19 cellular contexts compared by ENCODE assay signal in genomic region chr19:10428996-10429381, GRCh38. TPM values are rescaled to one million over a fixed set of nuclear protein-coding genes. Genes with fewer than 3 reads are reported as not detected.
DNase-seq lines count a peak whose midpoint lies in the region; ATAC-seq and TF ChIP-seq lines count a peak whose summit lies in the region.
"Had no signal": no experiment of that assay in that cellular context is flagged by ENCODE, and none has a peak within 500 bp of the region (broad histone marks: within the 10 kb centered on the region; RNA-seq: fewer than 3 reads in every experiment).

No MANE protein-coding gene starts in this region.

- no peak for DNase-seq in activated CD4-positive, alpha-beta memory T cell treated with anti-CD3 and anti-CD28 coated beads, Interleukin-2, amount 10 ng/mL, durations not matched to agents 7 days and 5 days
- DNase-seq in activated CD4-positive, alpha-beta memory T cell treated with anti-CD3 and anti-CD28 coated beads for 36 hours: no peak
- DNase-seq in HFFc6 (no peak), SIG-M5 (lab: John Stamatoyannopoulos, UW) (no peak), germinal center (ENCODE audit: low spot score) (no peak)
- no peak for DNase-seq in activated naive CD8-positive, alpha-beta T cell treated with anti-CD3 and anti-CD28 coated beads, Interleukin-2, amount 50 U/mL, for 24 hours
- no peak for DNase-seq in stimulated activated effector memory CD8-positive, alpha-beta T cell treated with anti-CD3 and anti-CD28 coated beads, Interleukin-12 subunit alpha, Interleukin-12 subunit beta, amount 100 ng/mL, for 72 hours (ENCODE audit: low spot score in 2 of 2)
- DNase-seq: C1 segment of cervical spinal cord; DMS 273 treated with DMSO at 0.1 percent for 48 hours; H9; IMR-90; kidney glomerular epithelial cell; mammary epithelial cell; NK-92 treated with Interleukin-12 subunit alpha and Interleukin-12 subunit beta, amount 100 ng/mL, for 24 hours; retina; spleen; stimulated activated CD4-positive, alpha-beta T cell treated with anti-CD3 and anti-CD28 coated beads, Interleukin-4, amount 100 ng/mL, for 24 hours; upper lobe of right lung had no signal

- H3K4me3 Mint-ChIP-seq in activated CD4-positive, alpha-beta memory T cell treated with anti-CD3 and anti-CD28 coated beads, Interleukin-2, amount 10 ng/mL, durations not matched to agents 7 days and 5 days: peak overlapping the region; percentile 1
- no peak overlapping the region for H3K4me3 Mint-ChIP-seq in activated CD4-positive, alpha-beta memory T cell treated with anti-CD3 and anti-CD28 coated beads for 36 hours
- H3K4me3 Mint-ChIP-seq in HFFc6: no peak overlapping the region
- H3K4me3 Mint-ChIP-seq in activated naive CD8-positive, alpha-beta T cell treated with anti-CD3 and anti-CD28 coated beads, Interleukin-2, amount 50 U/mL, for 24 hours: no peak overlapping the region
- H3K4me3 Mint-ChIP-seq in stimulated activated effector memory CD8-positive, alpha-beta T cell treated with anti-CD3 and anti-CD28 coated beads, Interleukin-12 subunit alpha, Interleukin-12 subunit beta, amount 100 ng/mL, for 72 hours: peak overlapping the region; percentile 81

- ATAC-seq in activated naive CD8-positive, alpha-beta T cell treated with anti-CD3 and anti-CD28 coated beads, Interleukin-2, amount 50 U/mL, for 24 hours: no peak
- no peak for ATAC-seq in stimulated activated effector memory CD8-positive, alpha-beta T cell treated with anti-CD3 and anti-CD28 coated beads, Interleukin-12 subunit alpha, Interleukin-12 subunit beta, amount 100 ng/mL, for 72 hours
- ATAC-seq in HG02571 (IDR thresholded peaks at IDR 0.05; ENCODE audit: unreplicated experiment): no peak
- ATAC-seq: upper lobe of right lung had no signal

- TF ChIP-seq CTCF in HFFc6 (IDR thresholded peaks at IDR 0.05): no peak

- CTCF ChIA-PET in activated CD4-positive, alpha-beta memory T cell treated with anti-CD3 and anti-CD28 coated beads, Interleukin-2, amount 10 ng/mL, durations not matched to agents 7 days and 5 days (lab: Charles Lee): interaction anchor here (0.9 to 22.3 kb wide), 3 partner anchors 20 to 49 kb away, joined by 3 to 707 read pairs (median 9); partner anchors contain the start of gene CDC37
- CTCF ChIA-PET in activated CD4-positive, alpha-beta memory T cell treated with anti-CD3 and anti-CD28 coated beads for 36 hours (lab: Charles Lee): interaction anchor here (0.6 to 27.2 kb wide), 5 partner anchors 20 to 137 kb away, joined by 3 to 836 read pairs (median 5); partner anchors contain the start of gene CDC37

- H3K36me3 Mint-ChIP-seq in activated CD4-positive, alpha-beta memory T cell treated with anti-CD3 and anti-CD28 coated beads, Interleukin-2, amount 10 ng/mL, durations not matched to agents 7 days and 5 days (ENCODE audit: low read depth): peaks cover 45% of the 10 kb centered on the region
- peaks cover 3% of the 10 kb centered on the region for H3K36me3 Mint-ChIP-seq in activated CD4-positive, alpha-beta memory T cell treated with anti-CD3 and anti-CD28 coated beads for 36 hours
- no peaks in the 10 kb centered on the region for H3K36me3 Mint-ChIP-seq in HFFc6 (ENCODE audit: low read depth)
- peaks cover 4% of the 10 kb centered on the region for H3K36me3 Mint-ChIP-seq in activated naive CD8-positive, alpha-beta T cell treated with anti-CD3 and anti-CD28 coated beads, Interleukin-2, amount 50 U/mL, for 24 hours (ENCODE audit: low read depth)
- peaks cover 57% of the 10 kb centered on the region for H3K36me3 Mint-ChIP-seq in stimulated activated effector memory CD8-positive, alpha-beta T cell treated with anti-CD3 and anti-CD28 coated beads, Interleukin-12 subunit alpha, Interleukin-12 subunit beta, amount 100 ng/mL, for 72 hours

- intact Hi-C loops in activated CD4-positive, alpha-beta memory T cell treated with anti-CD3 and anti-CD28 coated beads for 36 hours (cut with micrococcal nuclease): loop anchor here (1.0 kb wide), 2 partner anchors 13 to 17 kb away; no protein-coding TSS in a partner anchor

- POLR2A ChIA-PET in activated CD4-positive, alpha-beta memory T cell treated with anti-CD3 and anti-CD28 coated beads, Interleukin-2, amount 10 ng/mL, durations not matched to agents 7 days and 5 days (lab: Charles Lee): interaction anchor here (0.5 to 27.4 kb wide), 5 partner anchors 19 to 257 kb away, joined by 3 to 780 read pairs (median 5); partner anchors contain the start of genes CDC37, ICAM1, KRI1 and PDE4A
- POLR2A ChIA-PET in activated CD4-positive, alpha-beta memory T cell treated with anti-CD3 and anti-CD28 coated beads for 36 hours (lab: Charles Lee): interaction anchor here (0.6 to 2.9 kb wide), 5 partner anchors 10 to 158 kb away, joined by 3 to 9 read pairs (median 6); partner anchors contain the start of genes CDC37 and ICAM1

- H3K9me3 Mint-ChIP-seq in activated CD4-positive, alpha-beta memory T cell treated with anti-CD3 and anti-CD28 coated beads, Interleukin-2, amount 10 ng/mL, durations not matched to agents 7 days and 5 days: no peaks in the 10 kb centered on the region
- no peaks in the 10 kb centered on the region for H3K9me3 Mint-ChIP-seq in activated CD4-positive, alpha-beta memory T cell treated with anti-CD3 and anti-CD28 coated beads for 36 hours
- no peaks in the 10 kb centered on the region for H3K9me3 Mint-ChIP-seq in HFFc6
- H3K9me3 Mint-ChIP-seq in activated naive CD8-positive, alpha-beta T cell treated with anti-CD3 and anti-CD28 coated beads, Interleukin-2, amount 50 U/mL, for 24 hours: peaks cover 4% of the 10 kb centered on the region
- no peaks in the 10 kb centered on the region for H3K9me3 Mint-ChIP-seq in stimulated activated effector memory CD8-positive, alpha-beta T cell treated with anti-CD3 and anti-CD28 coated beads, Interleukin-12 subunit alpha, Interleukin-12 subunit beta, amount 100 ng/mL, for 72 hours

- H3K27ac Mint-ChIP-seq in activated CD4-positive, alpha-beta memory T cell treated with anti-CD3 and anti-CD28 coated beads, Interleukin-2, amount 10 ng/mL, durations not matched to agents 7 days and 5 days: peak overlapping the region; percentile 75
- no peak overlapping the region for H3K27ac Mint-ChIP-seq in activated CD4-positive, alpha-beta memory T cell treated with anti-CD3 and anti-CD28 coated beads for 36 hours
- H3K27ac Mint-ChIP-seq in HFFc6: peak overlapping the region; percentile 32; the same call in 1 of the 2 replicates
- peak overlapping the region; percentile 95 for H3K27ac Mint-ChIP-seq in activated naive CD8-positive, alpha-beta T cell treated with anti-CD3 and anti-CD28 coated beads, Interleukin-2, amount 50 U/mL, for 24 hours
- H3K27ac Mint-ChIP-seq in stimulated activated effector memory CD8-positive, alpha-beta T cell treated with anti-CD3 and anti-CD28 coated beads, Interleukin-12 subunit alpha, Interleukin-12 subunit beta, amount 100 ng/mL, for 72 hours: peak overlapping the region; percentile 87
- H3K27ac Mint-ChIP-seq: H9 had no signal

- peaks cover 83% of the 10 kb centered on the region for H3K4me1 Mint-ChIP-seq in activated CD4-positive, alpha-beta memory T cell treated with anti-CD3 and anti-CD28 coated beads, Interleukin-2, amount 10 ng/mL, durations not matched to agents 7 days and 5 days
- H3K4me1 Mint-ChIP-seq in activated CD4-positive, alpha-beta memory T cell treated with anti-CD3 and anti-CD28 coated beads for 36 hours (ENCODE audit: low read depth): peaks cover 78% of the 10 kb centered on the region
- peaks cover 45% of the 10 kb centered on the region for H3K4me1 Mint-ChIP-seq in HFFc6 (ENCODE audit: low read depth)
- peaks cover 92% of the 10 kb centered on the region for H3K4me1 Mint-ChIP-seq in activated naive CD8-positive, alpha-beta T cell treated with anti-CD3 and anti-CD28 coated beads, Interleukin-2, amount 50 U/mL, for 24 hours
- peaks cover 91% of the 10 kb centered on the region for H3K4me1 Mint-ChIP-seq in stimulated activated effector memory CD8-positive, alpha-beta T cell treated with anti-CD3 and anti-CD28 coated beads, Interleukin-12 subunit alpha, Interleukin-12 subunit beta, amount 100 ng/mL, for 72 hours

- H3K27me3 Mint-ChIP-seq in activated CD4-positive, alpha-beta memory T cell treated with anti-CD3 and anti-CD28 coated beads, Interleukin-2, amount 10 ng/mL, durations not matched to agents 7 days and 5 days: peaks cover 17% of the 10 kb centered on the region
- peaks cover 37% of the 10 kb centered on the region for H3K27me3 Mint-ChIP-seq in activated CD4-positive, alpha-beta memory T cell treated with anti-CD3 and anti-CD28 coated beads for 36 hours
- peaks cover 11% of the 10 kb centered on the region for H3K27me3 Mint-ChIP-seq in HFFc6 (ENCODE audit: insufficient read depth)
- H3K27me3 Mint-ChIP-seq in activated naive CD8-positive, alpha-beta T cell treated with anti-CD3 and anti-CD28 coated beads, Interleukin-2, amount 50 U/mL, for 24 hours: peaks cover 30% of the 10 kb centered on the region

RNA-seq across cellular contexts. Expression of gene PDE4A, which starts 8.7 kb away (rescaled TPM):
- 10 to 100 TPM; 56.2 to 58.1 TPM for total RNA-seq in activated CD4-positive, alpha-beta memory T cell treated with anti-CD3 and anti-CD28 coated beads, Interleukin-2, amount 10 ng/mL, durations not matched to agents 7 days and 5 days
- 10 to 100 TPM; 15.7 to 17.5 TPM for total RNA-seq in activated CD4-positive, alpha-beta memory T cell treated with anti-CD3 and anti-CD28 coated beads for 36 hours
- 10 to 100 TPM; 10.1 to 18.9 (median 10.8) TPM for total RNA-seq in HFFc6 (2021; fragmentation: NEBNext Ultra II Directional; extraction: Animal tissue kit (Norgen Biotek cat#: 25700))

RNA-seq across cellular contexts. Expression of gene CDC37, which starts 25.6 kb away (rescaled TPM):
- total RNA-seq in activated CD4-positive, alpha-beta memory T cell treated with anti-CD3 and anti-CD28 coated beads, Interleukin-2, amount 10 ng/mL, durations not matched to agents 7 days and 5 days: 100 to 1,000 TPM; 239 to 244 TPM
- 100 to 1,000 TPM; 189 to 207 TPM for total RNA-seq in activated CD4-positive, alpha-beta memory T cell treated with anti-CD3 and anti-CD28 coated beads for 36 hours
- 100 to 1,000 TPM; 222 to 280 (median 250) TPM for total RNA-seq in HFFc6 (2021; fragmentation: NEBNext Ultra II Directional; extraction: Animal tissue kit (Norgen Biotek cat#: 25700))

RNA-seq across cellular contexts. Expression of gene TYK2, which starts 48.6 kb away (rescaled TPM):
- 100 to 1,000 TPM; 226 to 243 TPM for total RNA-seq in activated CD4-positive, alpha-beta memory T cell treated with anti-CD3 and anti-CD28 coated beads, Interleukin-2, amount 10 ng/mL, durations not matched to agents 7 days and 5 days
- 100 to 1,000 TPM; 168 to 186 TPM for total RNA-seq in activated CD4-positive, alpha-beta memory T cell treated with anti-CD3 and anti-CD28 coated beads for 36 hours
- total RNA-seq in HFFc6 (2021; fragmentation: NEBNext Ultra II Directional; extraction: Animal tissue kit (Norgen Biotek cat#: 25700)): 10 to 100 TPM; 67.9 to 82.3 (median 78.5) TPM

Comparison
In these comparisons a context has a peak if more than half of its experiments do, and no peak if none do; other contexts are left out.
1. H3K4me3 Mint-ChIP-seq: peak in activated CD4-positive, alpha-beta memory T cell treated with anti-CD3 and anti-CD28 coated beads, Interleukin-2, amount 10 ng/mL, durations not matched to agents 7 days and 5 days (single experiment) and stimulated activated effector memory CD8-positive, alpha-beta T cell treated with anti-CD3 and anti-CD28 coated beads, Interleukin-12 subunit alpha, Interleukin-12 subunit beta, amount 100 ng/mL, for 72 hours (single experiment); none in activated CD4-positive, alpha-beta memory T cell treated with anti-CD3 and anti-CD28 coated beads for 36 hours (single experiment), HFFc6 (single experiment) and activated naive CD8-positive, alpha-beta T cell treated with anti-CD3 and anti-CD28 coated beads, Interleukin-2, amount 50 U/mL, for 24 hours (single experiment).